ENCODE assay signal across 24 cellular contexts in the genomic region with DNA sequence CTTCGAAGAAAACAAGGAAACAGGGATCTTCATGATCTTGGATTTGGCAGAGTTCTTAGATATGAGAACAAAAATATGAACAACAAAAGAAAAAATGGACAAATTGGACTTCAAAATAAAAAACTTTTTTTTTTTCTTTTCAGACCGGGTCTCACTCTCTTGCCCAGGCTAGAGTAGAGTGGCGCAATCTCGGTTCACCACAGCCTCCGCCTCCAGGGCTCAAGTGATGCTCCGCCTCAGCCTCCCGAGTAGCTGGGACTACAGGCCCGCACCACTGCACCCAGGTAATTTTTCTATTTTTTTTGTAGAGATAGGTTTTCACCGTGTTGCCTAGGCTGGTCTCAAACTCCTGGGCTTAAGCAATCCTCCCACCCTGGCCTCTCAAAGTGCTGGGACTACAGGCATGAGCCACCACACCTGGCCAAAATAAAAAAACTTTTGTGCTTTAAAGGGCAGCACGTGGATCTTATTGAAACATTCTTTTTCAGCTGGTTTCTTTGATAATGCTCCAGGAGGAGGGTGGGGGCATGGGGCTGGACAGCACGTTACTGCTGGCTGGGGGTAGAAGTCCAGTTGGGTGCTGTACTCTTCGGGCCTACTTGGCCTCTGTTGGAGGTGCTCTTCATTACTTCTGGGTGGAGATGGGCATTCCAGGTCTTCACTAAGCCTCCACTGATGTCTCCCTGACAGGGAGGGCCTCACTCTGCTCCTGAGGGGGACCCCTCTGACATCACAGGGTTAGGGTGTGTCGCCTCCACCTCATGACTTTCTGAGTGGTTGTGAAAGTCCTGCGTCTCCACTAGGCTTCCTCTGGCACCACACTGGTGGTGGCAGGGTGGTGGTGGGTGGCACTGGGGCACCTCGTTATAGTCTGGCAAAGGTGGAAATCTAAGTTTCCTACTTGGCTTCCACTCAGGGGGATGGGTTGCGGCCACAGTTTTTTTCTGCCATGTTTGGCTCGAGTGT.
"Had no signal": no experiment of that assay in that cellular context is flagged by ENCODE, and none has a peak within 500 bp of the region (broad histone marks: within the 10 kb centered on the region; RNA-seq: fewer than 3 reads in every experiment).

No MANE protein-coding gene starts in this region.

- H3K9me3 Mint-ChIP-seq: activated CD4-positive, alpha-beta T cell treated with anti-CD3 and anti-CD28 coated beads, Interleukin-2, amount 10 ng/mL, durations not matched to agents 7 days and 5 days; activated CD8-positive, alpha-beta T cell treated with anti-CD3 and anti-CD28 coated beads for 36 hours; effector memory CD8-positive, alpha-beta T cell; nephron progenitor cell; stimulated activated naive B cell treated with anti-CD40 and anti-IgM and Interleukin-4, amounts not matched to agents 10 μg/mL and 1 μg/mL and 100 μg/mL, for 72 hours; T-cell; T-helper 2 cell treated with Interferon-gamma antibody and Interleukin-4, amounts not matched to agents 5 μg/mL and 100 μg/mL, for 36 hours had no signal

- H3K36me3 ChIP-seq: colonic mucosa, gastroesophageal sphincter, heart left ventricle, right lobe of liver, WERI-Rb-1 had no signal

- H3K27ac ChIP-seq: colonic mucosa, dorsolateral prefrontal cortex, gastroesophageal sphincter, heart left ventricle, WERI-Rb-1 had no signal

- H3K4me3 ChIP-seq: colonic mucosa, dorsolateral prefrontal cortex, gastroesophageal sphincter, heart left ventricle, right lobe of liver, skin epidermis had no signal

- H3K4me1 ChIP-seq: colonic mucosa, gastroesophageal sphincter, heart left ventricle had no signal

- H3K27me3 Mint-ChIP-seq: activated CD4-positive, alpha-beta T cell treated with anti-CD3 and anti-CD28 coated beads, Interleukin-2, amount 10 ng/mL, durations not matched to agents 7 days and 5 days; activated CD8-positive, alpha-beta T cell treated with anti-CD3 and anti-CD28 coated beads for 36 hours; effector memory CD8-positive, alpha-beta T cell had no signal

- H3K27me3 ChIP-seq: colonic mucosa, dorsolateral prefrontal cortex, gastroesophageal sphincter, heart left ventricle, right lobe of liver had no signal

- H3K27ac Mint-ChIP-seq: activated CD4-positive, alpha-beta T cell treated with anti-CD3 and anti-CD28 coated beads, Interleukin-2, amount 10 ng/mL, durations not matched to agents 7 days and 5 days; activated CD8-positive, alpha-beta memory T cell treated with anti-CD3 and anti-CD28 coated beads, Interleukin-2, amount 10 ng/mL, durations not matched to agents 7 days and 5 days; activated CD8-positive, alpha-beta T cell treated with anti-CD3 and anti-CD28 coated beads for 36 hours; effector memory CD8-positive, alpha-beta T cell; nephron progenitor cell; stimulated activated naive B cell treated with anti-CD40 and anti-IgM and Interleukin-4, amounts not matched to agents 10 μg/mL and 1 μg/mL and 100 μg/mL, for 72 hours; T-cell; T-helper 2 cell treated with Interferon-gamma antibody and Interleukin-4, amounts not matched to agents 5 μg/mL and 100 μg/mL, for 36 hours had no signal

- H3K9me3 ChIP-seq: colonic mucosa, gastroesophageal sphincter, heart left ventricle, right lobe of liver had no signal

- ATAC-seq: activated CD8-positive, alpha-beta memory T cell treated with anti-CD3 and anti-CD28 coated beads, Interleukin-2, amount 10 ng/mL, durations not matched to agents 7 days and 5 days; activated CD8-positive, alpha-beta T cell treated with anti-CD3 and anti-CD28 coated beads for 36 hours; effector memory CD8-positive, alpha-beta T cell; esophagus mucosa; gastroesophageal sphincter; heart left ventricle; left ventricle myocardium superior; stimulated activated naive B cell treated with anti-CD40 and anti-IgM and Interleukin-4, amounts not matched to agents 10 μg/mL and 1 μg/mL and 100 μg/mL, for 72 hours; T-cell had no signal

- DNase-seq: activated CD4-positive, alpha-beta T cell treated with anti-CD3 and anti-CD28 coated beads, Interleukin-2, amount 10 ng/mL, durations not matched to agents 7 days and 5 days; activated CD4-positive, CD25-positive, alpha-beta regulatory T cell treated with anti-CD3 and anti-CD28 coated beads, Interleukin-2, amount 50 U/mL, for 72 hours; activated CD8-positive, alpha-beta memory T cell treated with anti-CD3 and anti-CD28 coated beads, Interleukin-2, amount 10 ng/mL, durations not matched to agents 7 days and 5 days; activated CD8-positive, alpha-beta T cell treated with anti-CD3 and anti-CD28 coated beads for 36 hours; activated effector memory CD4-positive, alpha-beta T cell treated with anti-CD3 and anti-CD28 coated beads, Interleukin-2, amount 50 U/mL, for 16 hours; activated naive CD4-positive, alpha-beta T cell treated with anti-CD3 and anti-CD28 coated beads, Interleukin-2, amount 50 U/mL, for 16 hours; activated T-cell treated with anti-CD3 and anti-CD28 coated beads for 4 hours; colonic mucosa; dorsolateral prefrontal cortex; effector memory CD8-positive, alpha-beta T cell; heart left ventricle; left ventricle myocardium superior; nephron progenitor cell; occipital lobe; posterior cingulate gyrus; right lobe of liver; stimulated activated CD4-positive, alpha-beta T cell treated with anti-CD3 and anti-CD28 coated beads, Interleukin-2, amount 100 ng/mL, for 24 hours; stimulated activated naive B cell treated with anti-CD40 and anti-IgM and Interleukin-4, amounts not matched to agents 10 μg/mL and 1 μg/mL and 100 μg/mL, for 72 hours; T-cell; WERI-Rb-1 had no signal

- H3K4me3 Mint-ChIP-seq: activated CD4-positive, alpha-beta T cell treated with anti-CD3 and anti-CD28 coated beads, Interleukin-2, amount 10 ng/mL, durations not matched to agents 7 days and 5 days; activated CD8-positive, alpha-beta memory T cell treated with anti-CD3 and anti-CD28 coated beads, Interleukin-2, amount 10 ng/mL, durations not matched to agents 7 days and 5 days; activated CD8-positive, alpha-beta T cell treated with anti-CD3 and anti-CD28 coated beads for 36 hours; nephron progenitor cell; stimulated activated naive B cell treated with anti-CD40 and anti-IgM and Interleukin-4, amounts not matched to agents 10 μg/mL and 1 μg/mL and 100 μg/mL, for 72 hours; T-cell; T-helper 2 cell treated with Interferon-gamma antibody and Interleukin-4, amounts not matched to agents 5 μg/mL and 100 μg/mL, for 36 hours had no signal
